ENCODE assay signal across 8 cellular contexts in genomic region chr20:59032023-59032712, GRCh38. TPM values are rescaled to one million over a fixed set of nuclear protein-coding genes. Genes with fewer than 3 reads are reported as not detected.
DNase-seq lines count a peak whose midpoint lies in the region; ATAC-seq, FAIRE-seq and TF ChIP-seq lines count a peak whose summit lies in the region.

Gene ATP5F1E, minus strand, starts transcription at chr20:59032335. Its CDS starts 84 bp downstream, at chr20:59032251.

- peak; percentile 92 for ATAC-seq in GM21528 (IDR thresholded peaks at IDR 0.05; ENCODE audit: low FRiP score, unreplicated experiment)
- peak; percentile 99 for ATAC-seq in mucosa of descending colon

- peak within 1 kb of the TSS; percentile 80 to 95 (median 88) for H3K27ac Mint-ChIP-seq in IgD-negative memory B cell

- no peak for FAIRE-seq in D721Med (lab: Jason Lieb, UNC)

- DNase-seq in D721Med (ENCODE audit: insufficient read length, low spot score) (peak; percentile 54), OCI-M1 (lab: John Stamatoyannopoulos, UW) (peak; percentile 97), activated T-cell treated with anti-CD3 and anti-CD28 coated beads for 24 hours (ENCODE audit: low read depth) (peak; percentile 96), epidermal melanocyte (ENCODE audit: insufficient read length, low spot score) (peak; percentile 81), mucosa of descending colon (peak; percentile 97 to 98 (median 98))
- peak; percentile 91 to 93 for DNase-seq in stimulated activated CD8-positive, alpha-beta memory T cell treated with anti-CD3 and anti-CD28 coated beads, Interleukin-4, amount 100 ng/mL, for 1 hour (ENCODE audit: low read depth in 2 of 2, low spot score in 1 of 2)

- H3K4me1 ChIP-seq in mucosa of descending colon (ENCODE audit: low read depth) = peaks cover 35% of the 10 kb centered on the region

- H3K4me1 Mint-ChIP-seq in IgD-negative memory B cell = peaks cover 27 to 41% (median 38%) of the 10 kb centered on the region in 3 donors

- H3K4me3 ChIP-seq in mucosa of descending colon = peak within 1 kb of the TSS; percentile 46

- no peaks in the 10 kb centered on the region for H3K27me3 Mint-ChIP-seq in IgD-negative memory B cell

- intact Hi-C loops in mucosa of descending colon (cut with DNase I, micrococcal nuclease) = no loop called here

- TF ChIP-seq CTCF in D721Med (IDR thresholded peaks at IDR 0.05; ENCODE audit: insufficient read depth, missing control alignments) (no peak), mucosa of descending colon (IDR thresholded peaks at IDR 0.05) (no peak)

- H3K9me3 Mint-ChIP-seq in IgD-negative memory B cell = no peaks in the 10 kb centered on the region

- H3K4me3 Mint-ChIP-seq in IgD-negative memory B cell = peak within 1 kb of the TSS; percentile 89 to 98 (median 97)

- peaks cover 7% of the 10 kb centered on the region for H3K36me3 ChIP-seq in mucosa of descending colon (ENCODE audit: low read depth)

- H3K9me3 ChIP-seq in mucosa of descending colon = no peaks in the 10 kb centered on the region

- peaks cover 8% of the 10 kb centered on the region for H3K36me3 Mint-ChIP-seq in IgD-negative memory B cell

RNA-seq across cellular contexts. Expression of gene ATP5F1E, which starts in this region (rescaled TPM):
- 103 TPM for polyA plus RNA-seq in IgD-negative memory B cell
- total RNA-seq in mucosa of descending colon = 10 to 100 TPM; 65.4 to 76.1 (median 71.3) TPM

Comparison
In these comparisons a context has a peak if more than half of its experiments do, and no peak if none do; other contexts are left out.
1. Peak in every context shown above with its lines: DNase-seq, ATAC-seq and H3K4me3 ChIP-seq.